10 cellular contexts compared by ENCODE assay signal in genomic region chr12:6222009-6222702, GRCh38. TPM values are rescaled to one million over a fixed set of nuclear protein-coding genes. Genes with fewer than 3 reads are reported as not detected.
DNase-seq lines count a peak whose midpoint lies in the region; FAIRE-seq and TF ChIP-seq lines count a peak whose summit lies in the region.
"Had no signal": no experiment of that assay in that cellular context is flagged by ENCODE, and none has a peak within 500 bp of the region (broad histone marks: within the 10 kb centered on the region; RNA-seq: fewer than 3 reads in every experiment).

No MANE protein-coding gene starts in this region.

- no peak overlapping the region for H2AFZ ChIP-seq in fibroblast of lung (ENCODE audit: low read length)
- H2AFZ ChIP-seq in trophoblast cell (ENCODE audit: insufficient read depth, low read length, poor library complexity) = no peak overlapping the region

- peak overlapping the region; percentile 39 for H2BK120ac ChIP-seq in trophoblast cell (ENCODE audit: insufficient read depth, low read length, poor library complexity)

- H3K23ac ChIP-seq in trophoblast cell (ENCODE audit: low read length) = no peak overlapping the region

- peak overlapping the region; percentile 0 for H2AK5ac ChIP-seq in trophoblast cell (ENCODE audit: low read length)

- CTCF ChIA-PET in GM10248 (lab: Yijun Ruan, JAX) = interaction anchor here (1.3 to 4.8 kb wide), 3 partner anchors 8 to 27 kb away, joined by 4 to 18 read pairs (median 6); no protein-coding TSS in a partner anchor

- H3K4me3 ChIP-seq in Peyer's patch (no peak overlapping the region), fibroblast of lung (replicated peaks in 1 of 4; ENCODE audit: control extremely low read depth in 1 of 4, insufficient read depth in 1 of 4, low read depth in 3 of 4, low read length in 4 of 4) (no peak overlapping the region), trophoblast cell (ENCODE audit: low read depth, low read length) (no peak overlapping the region)

- peak overlapping the region; percentile 19 for H3K14ac ChIP-seq in trophoblast cell (ENCODE audit: low read length)

- DNase-seq in Ammon's horn (ENCODE audit: low spot score) (peak; percentile 33), Peyer's patch (peak in 1 of 3 donors; percentile 68), fibroblast of lung (ENCODE audit: low read depth in 2 of 2) (peak; percentile 30 to 68), trophoblast cell (peak; percentile 69 to 82), NCI-H2171 (lab: John Stamatoyannopoulos, UW) (no peak), GM10248 (ENCODE audit: extremely low spot score) (no peak), RCC 7860 (ENCODE audit: low spot score) (no peak), NCI-H345 (lab: John Stamatoyannopoulos, UW) (no peak)
- DNase-seq: activated CD8-positive, alpha-beta memory T cell treated with anti-CD3 and anti-CD28 coated beads, Interleukin-2, amount 50 U/mL, for 48 hours; NCI-H446 treated with DMSO at 0.1 percent for 48 hours had no signal

- H2BK12ac ChIP-seq in trophoblast cell (ENCODE audit: low read length) = no peak overlapping the region

- H4K20me1 ChIP-seq in fibroblast of lung (ENCODE audit: control insufficient read depth, extremely low read depth, insufficient read depth, low read length) = no peaks in the 10 kb centered on the region

- H3K9ac ChIP-seq in fibroblast of lung (ENCODE audit: insufficient read depth, low read length) (no peak overlapping the region), trophoblast cell (ENCODE audit: low read length) (no peak overlapping the region)

- FAIRE-seq in RCC 7860 (lab: Jason Lieb, UNC) = no peak

- H3K27ac ChIP-seq in Peyer's patch (peak overlapping the region in 3 of 4 donors; percentile 27 to 94 (median 56)), fibroblast of lung (ENCODE audit: insufficient read depth, low read length) (no peak overlapping the region), trophoblast cell (ENCODE audit: low read depth, low read length) (peak overlapping the region; percentile 70)

- H4K12ac ChIP-seq in trophoblast cell (ENCODE audit: low read depth, low read length) = no peak overlapping the region

- H3K4me1 ChIP-seq in Peyer's patch (peaks cover 0 to 68% (median 3%) of the 10 kb centered on the region in 4 donors), fibroblast of lung (ENCODE audit: control insufficient read depth, extremely low read depth, insufficient read depth, low read length) (peaks cover 12% of the 10 kb centered on the region), trophoblast cell (ENCODE audit: control insufficient read depth in 1 of 2, insufficient read depth in 2 of 2, low read length in 2 of 2) (peaks cover 43 to 50% of the 10 kb centered on the region in 2 experiments)

- H3K9me3 ChIP-seq in Peyer's patch (no peaks in the 10 kb centered on the region), fibroblast of lung (ENCODE audit: control insufficient read depth, insufficient read depth, low read depth, low read length) (no peaks in the 10 kb centered on the region), trophoblast cell (ENCODE audit: insufficient read depth, low read depth, low read length) (no peaks in the 10 kb centered on the region)

- H3K18ac ChIP-seq in trophoblast cell (ENCODE audit: low read length) = peak overlapping the region; percentile 19

- H4K8ac ChIP-seq in trophoblast cell (ENCODE audit: low read depth, low read length) = no peak overlapping the region

- peak overlapping the region; percentile 29 for H3K4me2 ChIP-seq in fibroblast of lung (ENCODE audit: extremely low read depth, insufficient read depth, low read length)
- peak overlapping the region; percentile 36 for H3K4me2 ChIP-seq in trophoblast cell (ENCODE audit: low read length)

- no peak for TF ChIP-seq POLR2A in Peyer's patch (IDR thresholded peaks at IDR 0.05)

- peaks cover 68% of the 10 kb centered on the region for H3K79me2 ChIP-seq in fibroblast of lung (ENCODE audit: control insufficient read depth, insufficient read depth, low read length)
- H3K79me2 ChIP-seq in trophoblast cell (ENCODE audit: control insufficient read depth, insufficient read depth, low read length, poor library complexity) = peaks cover 7% of the 10 kb centered on the region

- H2BK5ac ChIP-seq in trophoblast cell (ENCODE audit: low read depth, low read length, poor library complexity) = peak overlapping the region; percentile 66

- H4K91ac ChIP-seq in trophoblast cell (ENCODE audit: low read depth, low read length) = peak overlapping the region; percentile 63

- H3K4ac ChIP-seq in trophoblast cell (ENCODE audit: low read depth, low read length) = peak overlapping the region; percentile 22

- peaks cover 18% of the 10 kb centered on the region for H3K79me1 ChIP-seq in trophoblast cell (ENCODE audit: low read length)

- TF ChIP-seq CTCF in Peyer's patch (IDR thresholded peaks at IDR 0.05) = no peak
- no peak for TF ChIP-seq CTCF in fibroblast of lung (conservative IDR thresholded peaks at IDR 0.05 in 1 of 2, IDR thresholded peaks at IDR 0.05 in 1 of 2; ENCODE audit: low read depth in 1 of 2, low read length in 2 of 2)
- no peak for TF ChIP-seq CTCF in GM10248 (IDR thresholded peaks at IDR 0.05; ENCODE audit: control extremely low read depth, extremely low read depth, low read depth, missing control alignments)

- H3K36me3 ChIP-seq in Peyer's patch (no peaks in the 10 kb centered on the region), fibroblast of lung (ENCODE audit: control insufficient read depth, insufficient read depth, low read length) (peaks cover 4% of the 10 kb centered on the region), trophoblast cell (ENCODE audit: control insufficient read depth in 1 of 2, insufficient read depth in 2 of 2, low read length in 2 of 2) (peaks cover 26 to 38% of the 10 kb centered on the region in 2 experiments)

- H3K27me3 ChIP-seq in Peyer's patch = no peaks in the 10 kb centered on the region
- H3K27me3 ChIP-seq in fibroblast of lung (ENCODE audit: control insufficient read depth, insufficient read depth, low read length) = no peaks in the 10 kb centered on the region
- H3K27me3 ChIP-seq in trophoblast cell (ENCODE audit: insufficient read depth, low read length) = no peaks in the 10 kb centered on the region

- no CpG with 5 or more reads among the region's 14 CpGs for WGBS in trophoblast cell (ENCODE audit: extremely low coverage, insufficient coverage, insufficient read length)

- POLR2A ChIA-PET in GM10248 (lab: Yijun Ruan, JAX) = interaction anchor here (0.6 kb wide), 1 partner anchor 14 kb away, joined by 7 read pairs; no protein-coding TSS in a partner anchor

RNA-seq across cellular contexts. Expression of gene CD9, which starts 22.0 kb away (rescaled TPM):
- 100 to 1,000 TPM in 3 of 4 donors, 10 to 100 TPM in 1; 31.4 to 176 (median 141) TPM for total RNA-seq in Peyer's patch
- total RNA-seq in fibroblast of lung = 266 and 856 TPM in 2 replicates
- polyA plus RNA-seq in fibroblast of lung = 520 and 1,081 TPM in 2 replicates
- polyA plus RNA-seq in fibroblast of lung (2012) = 290 and 636 TPM in 2 replicates
- 150 and 262 TPM in 2 replicates for polyA minus RNA-seq in fibroblast of lung (ENCODE audit: low replicate concordance)
- polyA plus RNA-seq in trophoblast cell (2013) = 675 and 739 TPM in 2 replicates

Comparison
In these comparisons a context has a peak if more than half of its experiments do, and no peak if none do; other contexts are left out.
1. DNase-seq: peak in Ammon's horn (single experiment), fibroblast of lung (2 of 2) and trophoblast cell (2 of 2); none in NCI-H2171 (single experiment), GM10248 (single experiment), RCC 7860 (single experiment) and NCI-H345 (single experiment).